In the genomic region with DNA sequence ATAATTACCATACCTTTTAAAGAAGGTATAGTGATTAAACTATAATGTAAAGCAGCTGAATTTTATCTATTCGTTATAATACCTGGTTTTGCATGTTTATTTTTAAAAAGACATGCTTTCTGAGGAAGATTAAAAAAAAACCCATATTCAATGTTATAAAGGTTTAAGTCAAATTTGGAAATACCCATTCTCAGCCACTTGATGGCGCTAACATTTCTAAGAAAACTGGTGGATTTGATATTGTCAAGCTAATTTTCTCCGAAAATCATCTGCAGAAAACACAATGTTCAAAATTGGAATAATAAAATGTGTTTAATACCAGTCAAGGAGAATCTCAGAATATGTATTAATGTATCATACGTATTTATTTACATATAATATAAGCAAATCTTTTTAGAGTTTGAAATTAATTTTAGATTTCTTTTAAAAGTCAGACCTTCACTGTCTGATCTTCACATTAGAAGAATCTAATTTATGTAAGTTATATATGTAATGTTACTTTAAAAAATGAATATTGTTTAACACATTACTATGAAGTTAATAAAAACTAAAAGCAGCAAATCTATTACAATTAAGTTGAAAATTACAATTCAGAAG, we compare ENCODE assay signal across 8 cellular contexts. TPM values are rescaled to one million over a fixed set of nuclear protein-coding genes. Genes with fewer than 3 reads are reported as not detected.
DNase-seq lines count a peak whose midpoint lies in the region; ATAC-seq, FAIRE-seq and TF ChIP-seq lines count a peak whose summit lies in the region.

No MANE protein-coding gene starts in this region.

- CTCF ChIA-PET in naive thymus-derived CD4-positive, alpha-beta T cell (lab: Charles Lee) = interaction anchor here (0.7 to 1.8 kb wide), 5 partner anchors 17 to 848 kb away, joined by 3 to 7 read pairs (median 5); no protein-coding TSS in a partner anchor

- no peak overlapping the region for H3K27ac Mint-ChIP-seq in naive thymus-derived CD4-positive, alpha-beta T cell
- H3K27ac Mint-ChIP-seq in T-helper 17 cell = no peak overlapping the region

- DNase-seq in BE2C (peak; percentile 11), GM19239 (ENCODE audit: insufficient read length, low spot score) (no peak), NCI-H774 (lab: John Stamatoyannopoulos, UW) (peak; percentile 14), colonic mucosa (peak; percentile 21), T-helper 17 cell (no peak)
- peak in 5 of 9 donors; percentile 8 to 37 (median 23) for DNase-seq in naive thymus-derived CD4-positive, alpha-beta T cell
- no peak for DNase-seq in stimulated activated naive CD4-positive, alpha-beta T cell treated with Interleukin-2 at 50 U/mL for 16 hours (lab: John Stamatoyannopoulos, UW)

- no peaks in the 10 kb centered on the region for H3K9me3 Mint-ChIP-seq in naive thymus-derived CD4-positive, alpha-beta T cell

- no peak overlapping the region for H3K27ac ChIP-seq in colonic mucosa
- H3K27ac ChIP-seq in naive thymus-derived CD4-positive, alpha-beta T cell (ENCODE audit: low read depth, low read length) = no peak overlapping the region

- H3K4me1 ChIP-seq in BE2C (no peaks in the 10 kb centered on the region), colonic mucosa (no peaks in the 10 kb centered on the region)
- H3K4me1 ChIP-seq in naive thymus-derived CD4-positive, alpha-beta T cell (ENCODE audit: control insufficient read depth in 2 of 2, insufficient read depth in 2 of 2, low read length in 2 of 2) = no peaks in the 10 kb centered on the region

- peaks cover 34% of the 10 kb centered on the region for H3K36me3 ChIP-seq in BE2C
- H3K36me3 ChIP-seq in colonic mucosa = no peaks in the 10 kb centered on the region
- peaks cover 0 to 29% (median 8%) of the 10 kb centered on the region in 3 experiments for H3K36me3 ChIP-seq in naive thymus-derived CD4-positive, alpha-beta T cell (ENCODE audit: control insufficient read depth in 2 of 3, insufficient read depth in 3 of 3, low read length in 3 of 3)

- no peak overlapping the region for H3K4me3 Mint-ChIP-seq in naive thymus-derived CD4-positive, alpha-beta T cell
- H3K4me3 Mint-ChIP-seq in T-helper 17 cell = no peak overlapping the region

- peak; percentile 71 for FAIRE-seq in GM19239 (lab: Jason Lieb, UNC)

- H3K4me3 ChIP-seq in BE2C (ENCODE audit: low read depth, low read length) = no peak overlapping the region
- no peak overlapping the region for H3K4me3 ChIP-seq in colonic mucosa
- H3K4me3 ChIP-seq in naive thymus-derived CD4-positive, alpha-beta T cell (ENCODE audit: low read length) = no peak overlapping the region

- H3K27me3 ChIP-seq in BE2C (no peaks in the 10 kb centered on the region), colonic mucosa (no peaks in the 10 kb centered on the region)
- H3K27me3 ChIP-seq in naive thymus-derived CD4-positive, alpha-beta T cell (ENCODE audit: control insufficient read depth in 2 of 2, insufficient read depth in 2 of 2, low read length in 2 of 2) = no peaks in the 10 kb centered on the region

- intact Hi-C loops in colonic mucosa (cut with DNase I) = loop anchor here (5.0 kb wide), 1 partner anchor 773 kb away; no protein-coding TSS in a partner anchor
- intact Hi-C loops in naive thymus-derived CD4-positive, alpha-beta T cell (cut with micrococcal nuclease) = loop anchor here (1.0 to 2.0 kb wide), 2 partner anchors 36 to 846 kb away; a partner anchor contains a TSS

- H3K4me1 Mint-ChIP-seq in naive thymus-derived CD4-positive, alpha-beta T cell = no peaks in the 10 kb centered on the region
- H3K4me1 Mint-ChIP-seq in T-helper 17 cell = no peaks in the 10 kb centered on the region

- POLR2A ChIA-PET in naive thymus-derived CD4-positive, alpha-beta T cell (lab: Charles Lee) = no interaction called here

- peaks cover 4 to 38% (median 31%) of the 10 kb centered on the region in 5 donors for H3K36me3 Mint-ChIP-seq in naive thymus-derived CD4-positive, alpha-beta T cell
- H3K36me3 Mint-ChIP-seq in T-helper 17 cell (ENCODE audit: low read depth) = peaks cover 8% of the 10 kb centered on the region

- TF ChIP-seq CTCF in BE2C (IDR thresholded peaks at IDR 0.05; ENCODE audit: low read depth, low read length) (peak; percentile 66), colonic mucosa (IDR thresholded peaks at IDR 0.05) (peak; percentile 67)

- no peak overlapping the region for H3K9ac ChIP-seq in colonic mucosa (ENCODE audit: low read depth in 2 of 2, low read length in 2 of 2)

- no peak for ATAC-seq in naive thymus-derived CD4-positive, alpha-beta T cell
- ATAC-seq in T-helper 17 cell (no peak), GM21381 (IDR thresholded peaks at IDR 0.05; ENCODE audit: unreplicated experiment) (no peak)

- H3K9me3 ChIP-seq in BE2C (no peaks in the 10 kb centered on the region), colonic mucosa (no peaks in the 10 kb centered on the region), T-helper 17 cell (ENCODE audit: control insufficient read depth, low read length, poor library complexity, severe bottlenecking) (no peaks in the 10 kb centered on the region)
- no peaks in the 10 kb centered on the region for H3K9me3 ChIP-seq in naive thymus-derived CD4-positive, alpha-beta T cell (ENCODE audit: control insufficient read depth in 2 of 3, low read length in 3 of 3)

- H3K27me3 Mint-ChIP-seq in naive thymus-derived CD4-positive, alpha-beta T cell = no peaks in the 10 kb centered on the region
- no peaks in the 10 kb centered on the region for H3K27me3 Mint-ChIP-seq in T-helper 17 cell

RNA-seq across cellular contexts. Expression of a gene that starts 35.0 kb away (rescaled TPM):
- polyA plus RNA-seq in BE2C (2012; ENCODE audit: insufficient read depth, insufficient read length, low read depth) = 7.1 TPM
- 10 to 100 TPM; 10.3 to 12.7 TPM for total RNA-seq in colonic mucosa
- 10 to 100 TPM; 20.0 to 44.5 (median 26.2) TPM for total RNA-seq in naive thymus-derived CD4-positive, alpha-beta T cell
- polyA plus RNA-seq in naive thymus-derived CD4-positive, alpha-beta T cell = 10 to 100 TPM in 1 of 2 donors, 1 to 10 TPM in 1; 6.7 to 10.2 TPM
- total RNA-seq in T-helper 17 cell = 10 to 100 TPM; 15.0 to 19.2 TPM

Comparison
In these comparisons a context has a peak if more than half of its experiments do, and no peak if none do; other contexts are left out.
1. DNase-seq: peak in BE2C (single experiment), NCI-H774 (single experiment), colonic mucosa (single experiment) and naive thymus-derived CD4-positive, alpha-beta T cell (5 of 9); none in GM19239 (single experiment), T-helper 17 cell (0 of 3) and stimulated activated naive CD4-positive, alpha-beta T cell treated with Interleukin-2 at 50 U/mL for 16 hours (single experiment).